ENCODE assay signal across 21 cellular contexts in the genomic region with DNA sequence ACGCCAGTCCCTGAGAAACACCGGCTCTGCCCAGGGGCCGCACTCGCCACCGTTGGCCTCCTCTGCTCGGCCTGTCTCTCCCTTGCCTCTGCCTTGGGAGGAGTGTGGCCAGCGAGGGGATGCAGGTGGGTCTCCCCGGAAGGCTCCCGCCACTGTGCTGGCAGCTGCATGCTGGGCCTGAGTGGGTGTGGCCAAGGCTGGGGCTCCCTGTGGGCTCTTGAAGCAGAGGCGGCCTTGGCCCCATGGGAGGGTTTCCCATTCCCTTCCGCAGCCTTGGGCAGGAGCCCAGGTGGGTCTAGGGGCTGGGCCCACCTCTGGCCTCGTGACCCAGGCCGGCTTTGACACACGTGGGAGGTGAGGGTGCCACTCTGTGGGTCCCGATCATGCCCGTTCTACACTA. TPM values are rescaled to one million over a fixed set of nuclear protein-coding genes. Genes with fewer than 3 reads are reported as not detected.
DNase-seq lines count a peak whose midpoint lies in the region; FAIRE-seq and TF ChIP-seq lines count a peak whose summit lies in the region.
"Had no signal": no experiment of that assay in that cellular context is flagged by ENCODE, and none has a peak within 500 bp of the region (broad histone marks: within the 10 kb centered on the region; RNA-seq: fewer than 3 reads in every experiment).

No MANE protein-coding gene starts in this region.

- H3K4me3 ChIP-seq in NB4 (ENCODE audit: low read depth, low read length) (peak overlapping the region; percentile 13), H1 (ENCODE audit: extremely low read depth in 1 of 4, insufficient read depth in 2 of 4, low read depth in 3 of 4, low read length in 4 of 4) (no peak overlapping the region), suprapubic skin (no peak overlapping the region), prostate gland (no peak overlapping the region), MM.1S (ENCODE audit: low read length) (no peak overlapping the region)
- H3K4me3 ChIP-seq: gastrocnemius medialis, GM12878, hepatocyte had no signal

- intact Hi-C loops in prostate gland (cut with DNase I): no loop called here

- no peak overlapping the region for H3K14ac ChIP-seq in H1 (ENCODE audit: insufficient read length)

- H2BK5ac ChIP-seq in H1 (ENCODE audit: low read depth, low read length): no peak overlapping the region; the same call in 1 of the 2 replicates

- H3K4me1 ChIP-seq in H1 (replicated peaks in 1 of 4; ENCODE audit: control insufficient read depth in 3 of 4, insufficient read depth in 4 of 4, low read length in 3 of 4): peaks cover 0 to 12% (median 3%) of the 10 kb centered on the region in 4 experiments; a peak in 4 of 7 replicates
- peaks cover 22% of the 10 kb centered on the region for H3K4me1 ChIP-seq in suprapubic skin
- no peaks in the 10 kb centered on the region for H3K4me1 ChIP-seq in prostate gland (replicated peaks)
- H3K4me1 ChIP-seq in MM.1S (ENCODE audit: low read length): no peaks in the 10 kb centered on the region

- H4K20me1 ChIP-seq in H1 (replicated peaks in 1 of 2; ENCODE audit: control insufficient read depth in 1 of 2, insufficient read depth in 2 of 2, low read length in 2 of 2): peaks cover 0 to 8% of the 10 kb centered on the region in 2 experiments
- H4K20me1 ChIP-seq in MM.1S (ENCODE audit: insufficient read depth, low read length): no peaks in the 10 kb centered on the region

- TF ChIP-seq EP300 in H1 (IDR thresholded peaks at IDR 0.05; ENCODE audit: borderline replicate concordance in 1 of 2, low read depth in 2 of 2, low read length in 2 of 2): no peak
- TF ChIP-seq EP300 in suprapubic skin (IDR thresholded peaks at IDR 0.05): no peak

- DNase-seq in COLO668 (lab: John Stamatoyannopoulos, UW; ENCODE audit: unreplicated experiment) (peak; percentile 36), NB4 (ENCODE audit: low read depth) (peak; percentile 77), H1 (ENCODE audit: low read depth in 1 of 2, low spot score in 2 of 2) (no peak), suprapubic skin (ENCODE audit: low spot score in 2 of 2) (no peak), prostate gland (ENCODE audit: low spot score) (no peak), MM.1S (no peak)
- DNase-seq: activated B cell treated with CpG ODN at 0.5 μM for 24 hours; activated CD4-positive, alpha-beta T cell treated with anti-CD3 and anti-CD28 coated beads, Interleukin-2, amount 50 U/mL, for 1 hour; activated naive CD4-positive, alpha-beta T cell treated with Interleukin-2 at 50 U/mL for 16 hours; cerebellar nuclear complex; EL; gastrocnemius medialis; Karpas-422; NCI-H1048; NCI-H187; posterior cingulate gyrus; stimulated activated CD4-positive, alpha-beta T cell treated with anti-CD3 and anti-CD28 coated beads, Interleukin-4, amount 100 ng/mL, for 24 hours; T-cell had no signal

- 80% methylated on average over 13 of the region's 16 CpGs; no CpG with 5 or more reads in 1 of the 2 experiments for WGBS in H1 (ENCODE audit: extremely low coverage in 1 of 2, insufficient coverage in 1 of 2, insufficient read length in 1 of 2, insufficient replicate concordance in 2 of 2, low coverage in 1 of 2, low lambda C conversion rate in 2 of 2, missing lambda C conversion rate in 1 of 2), 2 experiments
- 39% methylated on average over 3 of the region's 16 CpGs for WGBS in suprapubic skin
- whole genome bisulfite sequencing in prostate gland: 79% methylated on average over 14 of the region's 16 CpGs

- FAIRE-seq in H1 (lab: Jason Lieb, UNC): no peak
- FAIRE-seq: GM12878, urothelium cell line had no signal

- H3K56ac ChIP-seq in H1 (replicated peaks; ENCODE audit: insufficient read length, low read depth, low read length): no peak overlapping the region

- no peaks in the 10 kb centered on the region for H3K9me2 ChIP-seq in MM.1S (replicated peaks; ENCODE audit: insufficient read depth, low read length)

- H3K27ac ChIP-seq in H1 (ENCODE audit: low read depth, low read length) (no peak overlapping the region), suprapubic skin (no peak overlapping the region), prostate gland (no peak overlapping the region), MM.1S (ENCODE audit: low read length) (no peak overlapping the region)
- H3K27ac ChIP-seq: gastrocnemius medialis, hepatocyte had no signal

- no peak for TF ChIP-seq POLR2A in NB4 (IDR thresholded peaks at IDR 0.05; ENCODE audit: extremely low read depth, insufficient read length)
- no peak for TF ChIP-seq POLR2A in H1 (IDR thresholded peaks at IDR 0.05; ENCODE audit: control extremely low read depth in 1 of 2, low read depth in 2 of 2, low read length in 2 of 2)
- TF ChIP-seq POLR2A in suprapubic skin (IDR thresholded peaks at IDR 0.05): no peak
- no peak for TF ChIP-seq POLR2A in prostate gland (IDR thresholded peaks at IDR 0.05)

- peak overlapping the region; percentile 71; the same call in 1 of the 2 replicates for H4K8ac ChIP-seq in H1 (ENCODE audit: extremely low read depth, insufficient read depth, low read length)

- H3K79me2 ChIP-seq in H1 (ENCODE audit: control insufficient read depth in 1 of 2, insufficient read depth in 2 of 2, low read length in 2 of 2): no peaks in the 10 kb centered on the region
- H3K79me2 ChIP-seq in MM.1S (ENCODE audit: low read length): no peaks in the 10 kb centered on the region
- H3K79me2 ChIP-seq: hepatocyte had no signal

- H2BK15ac ChIP-seq in H1 (ENCODE audit: low read length): 0 out of 2 replicates have a peak overlapping the region, but pooled peaks have one; percentile 97

- H3K23ac ChIP-seq in H1 (ENCODE audit: insufficient read length): no peak overlapping the region

- no peaks in the 10 kb centered on the region for H3K9me3 ChIP-seq in H1 (ENCODE audit: insufficient read depth in 2 of 2, low read depth in 1 of 2, low read length in 1 of 2)
- no peaks in the 10 kb centered on the region for H3K9me3 ChIP-seq in suprapubic skin
- no peaks in the 10 kb centered on the region for H3K9me3 ChIP-seq in prostate gland
- H3K9me3 ChIP-seq in MM.1S (replicated peaks; ENCODE audit: insufficient read depth, low read length): no peaks in the 10 kb centered on the region
- H3K9me3 ChIP-seq: gastrocnemius medialis had no signal

- no peaks in the 10 kb centered on the region for H3K79me1 ChIP-seq in H1 (ENCODE audit: low read depth, low read length)

- no peak for TF ChIP-seq CTCF in NB4 (IDR thresholded peaks at IDR 0.05; ENCODE audit: low read depth, low read length)
- TF ChIP-seq CTCF in H1 (IDR thresholded peaks at IDR 0.05; ENCODE audit: control extremely low read depth in 1 of 3, insufficient read depth in 1 of 3, low read depth in 1 of 3, low read length in 3 of 3): no peak
- TF ChIP-seq CTCF in suprapubic skin (IDR thresholded peaks at IDR 0.05): no peak
- TF ChIP-seq CTCF in prostate gland (IDR thresholded peaks at IDR 0.05): no peak
- no peak for TF ChIP-seq CTCF in MM.1S (IDR thresholded peaks at IDR 0.05; ENCODE audit: low read length)

- H4K91ac ChIP-seq in H1 (replicated peaks; ENCODE audit: insufficient read length, low read length): no peak overlapping the region

- no peak overlapping the region for H2BK20ac ChIP-seq in H1 (ENCODE audit: low read length)

- H3K4me2 ChIP-seq in H1 (ENCODE audit: insufficient read depth in 1 of 2, low read depth in 2 of 2, low read length in 2 of 2) (no peak overlapping the region; a peak in 1 of 4 replicates), MM.1S (ENCODE audit: low read depth, low read length) (no peak overlapping the region)
- H3K4me2 ChIP-seq: hepatocyte had no signal

- H3K23me2 ChIP-seq in H1 (ENCODE audit: low read depth, low read length): no peaks in the 10 kb centered on the region

- no peak for TF ChIP-seq RAD21 in H1 (IDR thresholded peaks at IDR 0.05 in 1 of 2, conservative IDR thresholded peaks at IDR 0.05 in 1 of 2; ENCODE audit: low read depth in 2 of 2, low read length in 2 of 2)

- H3K36me3 ChIP-seq in H1 (ENCODE audit: control insufficient read depth in 2 of 4, insufficient read depth in 4 of 4, low read length in 3 of 4) (peaks cover 0 to 5% (median 4%) of the 10 kb centered on the region in 4 experiments; a peak in 4 of 8 replicates), suprapubic skin (no peaks in the 10 kb centered on the region), prostate gland (no peaks in the 10 kb centered on the region), MM.1S (replicated peaks; ENCODE audit: insufficient read depth, low read length) (no peaks in the 10 kb centered on the region)

- no peak overlapping the region for H2BK120ac ChIP-seq in H1 (replicated peaks; ENCODE audit: low read depth, low read length)

- H3K18ac ChIP-seq in H1 (ENCODE audit: extremely low read depth, low read length): no peak overlapping the region; the same call in 1 of the 2 replicates

- no peaks in the 10 kb centered on the region for H3F3A ChIP-seq in MM.1S (ENCODE audit: insufficient read depth, low read length)

- H2AK5ac ChIP-seq in H1 (ENCODE audit: low read depth, low read length): no peak overlapping the region

- no peak overlapping the region for H3K4ac ChIP-seq in H1 (replicated peaks; ENCODE audit: insufficient read length, low read depth, low read length)

- H3K9ac ChIP-seq in H1 (replicated peaks in 1 of 4; ENCODE audit: extremely low read depth in 1 of 4, low read depth in 3 of 4, low read length in 3 of 4) (no peak overlapping the region), MM.1S (ENCODE audit: low read length) (no peak overlapping the region)

- CTCF ChIA-PET in H1 (lab: Charles Lee; ENCODE audit: partially characterized antibody): interaction anchor here (1.1 to 1.2 kb wide), 2 partner anchors 20 to 63 kb away, joined by 3 read pairs; no protein-coding TSS in a partner anchor

- H2AFZ ChIP-seq in H1 (ENCODE audit: low read length) (no peak overlapping the region), MM.1S (ENCODE audit: low read length) (no peak overlapping the region)
- H2AFZ ChIP-seq: hepatocyte had no signal

- POLR2A ChIA-PET in H1 (lab: Charles Lee; ENCODE audit: partially characterized antibody): no interaction called here

- no peak overlapping the region for H2BK12ac ChIP-seq in H1 (ENCODE audit: low read depth, low read length)

- no peak overlapping the region for H4K5ac ChIP-seq in H1 (ENCODE audit: insufficient read length, low read depth, low read length)

- H3K27me3 ChIP-seq in H1 (replicated peaks in 1 of 4; ENCODE audit: control insufficient read depth in 3 of 4, extremely low read depth in 1 of 4, insufficient read depth in 3 of 4, low read length in 3 of 4): 0 out of 7 replicates have a peak, but pooled peaks cover 0 to 4% (median 0%) of the 10 kb centered on the region in 4 experiments
- H3K27me3 ChIP-seq in suprapubic skin: peaks cover 40% of the 10 kb centered on the region
- no peaks in the 10 kb centered on the region for H3K27me3 ChIP-seq in prostate gland (replicated peaks; ENCODE audit: insufficient read depth)
- no peaks in the 10 kb centered on the region for H3K27me3 ChIP-seq in MM.1S (replicated peaks; ENCODE audit: insufficient read depth, low read length)
- H3K27me3 ChIP-seq: hepatocyte had no signal

RNA-seq across cellular contexts. Expression of a gene that starts 19.1 kb away (rescaled TPM):
- 18.8 and 18.9 TPM in 2 replicates for total RNA-seq in H1 (2021; fragmentation: NEBNext Ultra II Directional; extraction: Animal tissue kit (Norgen Biotek cat#: 25700))
- 34.6 and 38.9 TPM in 2 replicates for polyA plus RNA-seq in H1 (2011; rRNA removed)
- 27.7 TPM for polyA plus RNA-seq in H1 (2011; cell fraction: cytosol; rRNA removed)
- 30.1 TPM for polyA plus RNA-seq in H1 (2011; cell fraction: nucleus; rRNA removed)
- 12.6 to 21.8 TPM (median 19.7 TPM) in 4 replicates for polyA plus RNA-seq in H1 (2012, experiment 1 of 2)
- 15.6 TPM for polyA plus RNA-seq in H1 (2012, experiment 2 of 2)
- polyA plus RNA-seq in H1 (2013, experiment 1 of 2): 21.1 TPM
- 22.9 TPM for polyA plus RNA-seq in H1 (2013, experiment 2 of 2)
- 72.8 and 101 TPM in 2 replicates for polyA minus RNA-seq in H1 (2011; rRNA and poly(A)+ RNA removed)
- polyA minus RNA-seq in H1 (2011; cell fraction: cytosol; rRNA and poly(A)+ RNA removed): 20.7 TPM
- 22.0 TPM for polyA minus RNA-seq in H1 (2011; cell fraction: nucleus; rRNA and poly(A)+ RNA removed)
- total RNA-seq in suprapubic skin (10 to 100 TPM in 3 of 4 donors, 1 to 10 TPM in 1; 9.0 to 19.9 (median 12.0) TPM), prostate gland (10 to 100 TPM; 26.6 to 29.4 TPM)

RNA-seq across cellular contexts. Expression of a gene that starts 37.4 kb away (rescaled TPM):
- total RNA-seq in H1 (2021; fragmentation: NEBNext Ultra II Directional; extraction: Animal tissue kit (Norgen Biotek cat#: 25700)): not detected in 2 replicates
- 0.11 and 0.14 TPM in 2 replicates for polyA plus RNA-seq in H1 (2011; rRNA removed)
- polyA plus RNA-seq in H1 (2011; cell fraction: cytosol; rRNA removed): 0.10 TPM
- polyA plus RNA-seq in H1 (2011; cell fraction: nucleus; rRNA removed): 0.57 TPM
- 0.20 to 0.67 TPM (median 0.33 TPM) in 4 replicates for polyA plus RNA-seq in H1 (2012, experiment 1 of 2)
- polyA plus RNA-seq in H1 (2012, experiment 2 of 2): 0.08 TPM
- 0.14 TPM for polyA plus RNA-seq in H1 (2013, experiment 1 of 2)
- polyA plus RNA-seq in H1 (2013, experiment 2 of 2): 0.06 TPM
- polyA minus RNA-seq in H1 (2011; rRNA and poly(A)+ RNA removed): 0.07 and 0.09 TPM in 2 replicates
- not detected for polyA minus RNA-seq in H1 (2011; cell fraction: cytosol; rRNA and poly(A)+ RNA removed)
- polyA minus RNA-seq in H1 (2011; cell fraction: nucleus; rRNA and poly(A)+ RNA removed): 0.20 TPM
- under 1 TPM in 1 of 4 donors, not detected in 3; 0.30 TPM for total RNA-seq in suprapubic skin
- under 1 TPM; 0.27 to 0.34 TPM for total RNA-seq in prostate gland
- total RNA-seq: activated B cell treated with CpG ODN at 0.5 μM for 24 hours had no signal

RNA-seq across cellular contexts. Expression of a gene that starts 43.7 kb away (rescaled TPM):
- 4.8 and 6.5 TPM in 2 replicates for total RNA-seq in H1 (2021; fragmentation: NEBNext Ultra II Directional; extraction: Animal tissue kit (Norgen Biotek cat#: 25700))
- polyA plus RNA-seq in H1 (2011; rRNA removed): 2.8 and 5.8 TPM in 2 replicates
- polyA plus RNA-seq in H1 (2011; cell fraction: cytosol; rRNA removed): 3.5 TPM
- 30.1 TPM for polyA plus RNA-seq in H1 (2011; cell fraction: nucleus; rRNA removed)
- 1.3 to 4.4 TPM (median 2.7 TPM) in 4 replicates for polyA plus RNA-seq in H1 (2012, experiment 1 of 2)
- polyA plus RNA-seq in H1 (2012, experiment 2 of 2): 1.2 TPM
- 2.0 TPM for polyA plus RNA-seq in H1 (2013, experiment 1 of 2)
- polyA plus RNA-seq in H1 (2013, experiment 2 of 2): 2.1 TPM
- polyA minus RNA-seq in H1 (2011; rRNA and poly(A)+ RNA removed): 0.93 and 1.1 TPM in 2 replicates
- polyA minus RNA-seq in H1 (2011; cell fraction: cytosol; rRNA and poly(A)+ RNA removed): 2.7 TPM
- 8.1 TPM for polyA minus RNA-seq in H1 (2011; cell fraction: nucleus; rRNA and poly(A)+ RNA removed)
- total RNA-seq in suprapubic skin (10 to 100 TPM; 11.0 to 33.1 (median 19.7) TPM), prostate gland (10 to 100 TPM; 53.6 to 56.8 TPM)

RNA-seq across cellular contexts. Expression of a gene that starts 57.2 kb away (rescaled TPM):
- total RNA-seq in H1 (2021; fragmentation: NEBNext Ultra II Directional; extraction: Animal tissue kit (Norgen Biotek cat#: 25700)): 9.3 and 9.7 TPM in 2 replicates
- 7.3 and 14.5 TPM in 2 replicates for polyA plus RNA-seq in H1 (2011; rRNA removed)
- 11.1 TPM for polyA plus RNA-seq in H1 (2011; cell fraction: cytosol; rRNA removed)
- 97.1 TPM for polyA plus RNA-seq in H1 (2011; cell fraction: nucleus; rRNA removed)
- 6.3 to 10.5 TPM (median 9.8 TPM) in 4 replicates for polyA plus RNA-seq in H1 (2012, experiment 1 of 2)
- 5.8 TPM for polyA plus RNA-seq in H1 (2012, experiment 2 of 2)
- polyA plus RNA-seq in H1 (2013, experiment 1 of 2): 5.9 TPM
- 5.2 TPM for polyA plus RNA-seq in H1 (2013, experiment 2 of 2)
- 3.4 and 6.0 TPM in 2 replicates for polyA minus RNA-seq in H1 (2011; rRNA and poly(A)+ RNA removed)
- 10.1 TPM for polyA minus RNA-seq in H1 (2011; cell fraction: cytosol; rRNA and poly(A)+ RNA removed)
- polyA minus RNA-seq in H1 (2011; cell fraction: nucleus; rRNA and poly(A)+ RNA removed): 13.6 TPM
- total RNA-seq in suprapubic skin (10 to 100 TPM; 19.5 to 27.6 (median 23.8) TPM), prostate gland (10 to 100 TPM; 10.4 to 17.1 TPM)

Comparison
In these comparisons a context has a peak if more than half of its experiments do, and no peak if none do; other contexts are left out.
1. DNase-seq: peak in COLO668 (single experiment) and NB4 (single experiment); none in H1 (0 of 2), suprapubic skin (0 of 2), prostate gland (single experiment) and MM.1S (single experiment).